Comparison of ENCODE assay signal across 21 cellular contexts in the genomic region with DNA sequence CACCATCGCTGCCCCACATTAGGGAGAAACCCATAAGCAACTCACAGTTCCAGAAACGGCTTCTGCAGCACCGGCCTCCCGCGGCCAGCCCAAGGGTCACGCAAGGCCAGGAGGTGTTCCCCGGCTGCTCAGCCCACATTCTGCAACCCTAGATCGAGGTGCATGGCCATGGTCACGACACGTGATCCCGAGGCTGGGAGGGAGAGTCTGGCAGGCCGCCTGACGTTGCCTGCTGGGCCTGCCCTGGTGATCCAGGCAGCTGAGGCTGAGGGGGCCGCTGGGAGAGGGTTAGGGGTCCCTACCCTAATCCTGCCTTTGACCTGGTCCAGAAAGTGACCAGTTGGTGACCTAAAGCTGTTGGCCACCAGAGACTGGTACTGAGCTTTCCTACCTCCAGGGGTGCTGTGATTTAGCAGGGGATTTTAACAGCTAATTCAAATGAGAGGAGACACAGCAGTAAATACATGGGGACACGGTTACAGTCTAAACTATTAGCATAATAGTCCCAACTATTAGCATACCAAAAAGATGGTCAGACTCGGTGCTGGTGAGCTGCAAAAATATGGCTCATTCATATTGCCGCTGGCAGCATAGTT.
A peak's percentile ranks its signal among the peaks of the same experiment; 100 is the strongest.
DNase-seq lines count a peak whose midpoint lies in the region; ATAC-seq, FAIRE-seq and TF ChIP-seq lines count a peak whose summit lies in the region.
"Had no signal": no experiment of that assay in that cellular context is flagged by ENCODE, and none has a peak within 500 bp of the region (broad histone marks: within the 10 kb centered on the region; RNA-seq: fewer than 3 reads in every experiment).

No MANE protein-coding gene starts in this region.

- DNase-seq in AG10803 (ENCODE audit: low read depth) (no peak), WTC11 (ENCODE audit: low spot score) (no peak), heart right ventricle (peak; percentile 54 to 65), pancreas (peak in 5 of 6 donors; percentile 38 to 82 (median 63)), HEK293T (ENCODE audit: extremely low spot score) (no peak), progenitor cell of endocrine pancreas (ENCODE audit: low spot score, unreplicated experiment) (no peak)
- no peak for DNase-seq in natural killer cell treated with Interleukin-12 subunit alpha and Interleukin-12 subunit beta and Interleukin-15 and Interleukin-18, amount 100 ng/mL, for 72 hours (ENCODE audit: low spot score)
- DNase-seq: activated naive CD4-positive, alpha-beta T cell; anterior cingulate cortex; cortex of kidney; DMS79; mesendoderm; natural killer cell; NCI-H1092 treated with DMSO at 0.1 percent for 48 hours; NCI-H2081; NCI-H524 treated with DMSO at 0.1 percent for 48 hours; SHP77; T-helper 1 cell had no signal

- CTCF ChIA-PET in WTC11 (lab: Charles Lee) (interaction anchor here (0.6 to 1.2 kb wide), 6 partner anchors 10 to 97 kb away, joined by 3 to 5 read pairs (median 3); no protein-coding TSS in a partner anchor), HEK293T (lab: Yijun Ruan, JAX) (interaction anchor here (0.6 kb wide), 1 partner anchor 9 kb away, joined by 3 read pairs; no protein-coding TSS in a partner anchor)

- intact Hi-C loops in heart right ventricle (cut with DNase I): no loop called here
- intact Hi-C loops in pancreas (cut with DNase I): no loop called here

- no peaks in the 10 kb centered on the region for H3K27me3 ChIP-seq in heart right ventricle
- H3K27me3 ChIP-seq in pancreas: no peaks in the 10 kb centered on the region

- no peak overlapping the region for H3K4me3 ChIP-seq in AG10803 (ENCODE audit: low read length)
- H3K4me3 ChIP-seq in heart right ventricle: no peak overlapping the region
- H3K4me3 ChIP-seq in pancreas: no peak overlapping the region

- no peaks in the 10 kb centered on the region for H3K36me3 Mint-ChIP-seq in WTC11
- H3K36me3 Mint-ChIP-seq in natural killer cell treated with Interleukin-12 subunit alpha and Interleukin-12 subunit beta and Interleukin-15 and Interleukin-18, amount 100 ng/mL, for 72 hours: no peaks in the 10 kb centered on the region
- H3K36me3 Mint-ChIP-seq in progenitor cell of endocrine pancreas (ENCODE audit: insufficient read depth): no peaks in the 10 kb centered on the region
- H3K36me3 Mint-ChIP-seq: natural killer cell; stimulated activated effector memory CD8-positive, alpha-beta T cell treated with anti-CD3 and anti-CD28 coated beads, Interleukin-12 subunit alpha, Interleukin-12 subunit beta, amount 100 ng/mL, for 72 hours had no signal

- H3K27ac ChIP-seq in heart right ventricle: peak overlapping the region in 3 of 10 donors; percentile 12 to 30 (median 25)
- no peak overlapping the region for H3K27ac ChIP-seq in pancreas

- 51 to 67% methylated on average over 17 of the region's 17 CpGs for WGBS in heart right ventricle, 2 donors
- 36 to 45% methylated on average over 17 of the region's 17 CpGs for WGBS in pancreas, 2 donors

- H3K9me3 ChIP-seq in heart right ventricle (no peaks in the 10 kb centered on the region), pancreas (no peaks in the 10 kb centered on the region)

- TF ChIP-seq CTCF in AG10803 (conservative IDR thresholded peaks at IDR 0.05; ENCODE audit: low read length) (peak; percentile 10; the same call in 1 of the 2 replicates), WTC11 (IDR thresholded peaks at IDR 0.05) (no peak), heart right ventricle (IDR thresholded peaks at IDR 0.05) (no peak), pancreas (IDR thresholded peaks at IDR 0.05) (no peak), progenitor cell of endocrine pancreas (IDR thresholded peaks at IDR 0.05; ENCODE audit: unreplicated experiment) (no peak)

- H3K4me1 ChIP-seq in heart right ventricle (peaks cover 13 to 77% (median 38%) of the 10 kb centered on the region in 9 donors), pancreas (peaks cover 3 to 33% (median 20%) of the 10 kb centered on the region in 3 donors)

- no peaks in the 10 kb centered on the region for H3K27me3 Mint-ChIP-seq in WTC11 (ENCODE audit: low read depth)
- H3K27me3 Mint-ChIP-seq in natural killer cell treated with Interleukin-12 subunit alpha and Interleukin-12 subunit beta and Interleukin-15 and Interleukin-18, amount 100 ng/mL, for 72 hours: peaks cover 0 to 2% of the 10 kb centered on the region in 2 donors
- peaks cover 3% of the 10 kb centered on the region for H3K27me3 Mint-ChIP-seq in progenitor cell of endocrine pancreas

- H3K36me3 ChIP-seq in heart right ventricle (no peaks in the 10 kb centered on the region), pancreas (no peaks in the 10 kb centered on the region)

- POLR2A ChIA-PET in WTC11 (lab: Charles Lee) (no interaction called here), HEK293T (lab: Yijun Ruan, JAX) (no interaction called here)

- no peak overlapping the region for H3K4me3 Mint-ChIP-seq in WTC11
- H3K4me3 Mint-ChIP-seq in natural killer cell treated with Interleukin-12 subunit alpha and Interleukin-12 subunit beta and Interleukin-15 and Interleukin-18, amount 100 ng/mL, for 72 hours: no peak overlapping the region
- no peak overlapping the region for H3K4me3 Mint-ChIP-seq in progenitor cell of endocrine pancreas (ENCODE audit: low read depth)
- H3K4me3 Mint-ChIP-seq: natural killer cell; stimulated activated effector memory CD8-positive, alpha-beta T cell treated with anti-CD3 and anti-CD28 coated beads, Interleukin-12 subunit alpha, Interleukin-12 subunit beta, amount 100 ng/mL, for 72 hours had no signal

- 0 out of 2 replicates have a peak overlapping the region, but pooled peaks have one; percentile 4 for H3K27ac Mint-ChIP-seq in WTC11
- no peak overlapping the region for H3K27ac Mint-ChIP-seq in natural killer cell treated with Interleukin-12 subunit alpha and Interleukin-12 subunit beta and Interleukin-15 and Interleukin-18, amount 100 ng/mL, for 72 hours
- H3K27ac Mint-ChIP-seq in progenitor cell of endocrine pancreas: no peak overlapping the region
- H3K27ac Mint-ChIP-seq: natural killer cell; stimulated activated effector memory CD8-positive, alpha-beta T cell treated with anti-CD3 and anti-CD28 coated beads, Interleukin-12 subunit alpha, Interleukin-12 subunit beta, amount 100 ng/mL, for 72 hours had no signal

- no peaks in the 10 kb centered on the region for H3K9me3 Mint-ChIP-seq in WTC11
- no peaks in the 10 kb centered on the region for H3K9me3 Mint-ChIP-seq in natural killer cell treated with Interleukin-12 subunit alpha and Interleukin-12 subunit beta and Interleukin-15 and Interleukin-18, amount 100 ng/mL, for 72 hours
- no peaks in the 10 kb centered on the region for H3K9me3 Mint-ChIP-seq in progenitor cell of endocrine pancreas (ENCODE audit: low read depth)
- H3K9me3 Mint-ChIP-seq: natural killer cell; stimulated activated effector memory CD8-positive, alpha-beta T cell treated with anti-CD3 and anti-CD28 coated beads, Interleukin-12 subunit alpha, Interleukin-12 subunit beta, amount 100 ng/mL, for 72 hours had no signal

- ATAC-seq in WTC11: no peak
- ATAC-seq in heart right ventricle: peak in 6 of 8 donors; percentile 4 to 45 (median 30)
- peak; percentile 12 to 59 (median 26) for ATAC-seq in pancreas
- no peak for ATAC-seq in natural killer cell treated with Interleukin-12 subunit alpha and Interleukin-12 subunit beta and Interleukin-15 and Interleukin-18, amount 100 ng/mL, for 72 hours
- ATAC-seq in GM19455 (IDR thresholded peaks at IDR 0.05; ENCODE audit: unreplicated experiment): no peak
- ATAC-seq: natural killer cell; stimulated activated effector memory CD8-positive, alpha-beta T cell treated with anti-CD3 and anti-CD28 coated beads, Interleukin-12 subunit alpha, Interleukin-12 subunit beta, amount 100 ng/mL, for 72 hours had no signal

- H3K4me1 Mint-ChIP-seq in WTC11 (peaks cover 24% of the 10 kb centered on the region), progenitor cell of endocrine pancreas (ENCODE audit: low read depth) (peaks cover 8% of the 10 kb centered on the region)
- no peaks in the 10 kb centered on the region for H3K4me1 Mint-ChIP-seq in natural killer cell treated with Interleukin-12 subunit alpha and Interleukin-12 subunit beta and Interleukin-15 and Interleukin-18, amount 100 ng/mL, for 72 hours (ENCODE audit: low read depth in 2 of 2)
- H3K4me1 Mint-ChIP-seq: natural killer cell; stimulated activated effector memory CD8-positive, alpha-beta T cell treated with anti-CD3 and anti-CD28 coated beads, Interleukin-12 subunit alpha, Interleukin-12 subunit beta, amount 100 ng/mL, for 72 hours had no signal

- no peak for FAIRE-seq in pancreas (lab: Jason Lieb, UNC)
- FAIRE-seq: endothelial cell of umbilical vein had no signal

TF ChIP-seq in WTC11, 78 proteins besides CTCF, POLR2A, EP300 and RAD21 (continues in another document):
- TF ChIP-seq, protein P1, sequence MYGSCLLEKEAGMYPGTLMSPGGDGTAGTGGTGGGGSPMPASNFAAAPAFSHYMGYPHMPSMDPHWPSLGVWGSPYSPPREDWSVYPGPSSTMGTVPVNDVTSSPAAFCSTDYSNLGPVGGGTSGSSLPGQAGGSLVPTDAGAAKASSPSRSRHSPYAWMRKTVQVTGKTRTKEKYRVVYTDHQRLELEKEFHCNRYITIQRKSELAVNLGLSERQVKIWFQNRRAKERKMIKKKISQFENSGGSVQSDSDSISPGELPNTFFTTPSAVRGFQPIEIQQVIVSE (CRISPR knock-in tag; IDR thresholded peaks at IDR 0.05; ENCODE audit: borderline replicate concordance): no peak

TF ChIP-seq in HEK293T, 16 proteins besides CTCF, POLR2A, EP300 and RAD21 (continues in another document):
- TF ChIP-seq TARDBP (IDR thresholded peaks at IDR 0.05) (no peak), ELF4 (IDR thresholded peaks at IDR 0.05) (no peak), BHLHE40 (IDR thresholded peaks at IDR 0.05; ENCODE audit: borderline replicate concordance) (no peak), CTBP1 (IDR thresholded peaks at IDR 0.05; ENCODE audit: borderline replicate concordance) (no peak), FOXA1 (IDR thresholded peaks at IDR 0.05) (no peak), ARNT (IDR thresholded peaks at IDR 0.05) (no peak), ZNF384 (IDR thresholded peaks at IDR 0.05) (no peak), FOXM1 (IDR thresholded peaks at IDR 0.05; ENCODE audit: borderline replicate concordance) (no peak), SUZ12 (IDR thresholded peaks at IDR 0.05) (no peak), NFRKB (IDR thresholded peaks at IDR 0.05) (no peak), HDGF (IDR thresholded peaks at IDR 0.05; ENCODE audit: borderline replicate concordance) (no peak), LEF1 (IDR thresholded peaks at IDR 0.05; ENCODE audit: borderline replicate concordance) (no peak), SP1 (IDR thresholded peaks at IDR 0.05) (no peak)
- TF ChIP-seq, protein P2, sequence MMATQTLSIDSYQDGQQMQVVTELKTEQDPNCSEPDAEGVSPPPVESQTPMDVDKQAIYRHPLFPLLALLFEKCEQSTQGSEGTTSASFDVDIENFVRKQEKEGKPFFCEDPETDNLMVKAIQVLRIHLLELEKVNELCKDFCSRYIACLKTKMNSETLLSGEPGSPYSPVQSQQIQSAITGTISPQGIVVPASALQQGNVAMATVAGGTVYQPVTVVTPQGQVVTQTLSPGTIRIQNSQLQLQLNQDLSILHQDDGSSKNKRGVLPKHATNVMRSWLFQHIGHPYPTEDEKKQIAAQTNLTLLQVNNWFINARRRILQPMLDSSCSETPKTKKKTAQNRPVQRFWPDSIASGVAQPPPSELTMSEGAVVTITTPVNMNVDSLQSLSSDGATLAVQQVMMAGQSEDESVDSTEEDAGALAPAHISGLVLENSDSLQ (IDR thresholded peaks at IDR 0.05): no peak

Comparison
In these comparisons a context has a peak if more than half of its experiments do, and no peak if none do; other contexts are left out.
1. DNase-seq: peak in heart right ventricle (2 of 2) and pancreas (5 of 6); none in AG10803 (single experiment), WTC11 (single experiment), natural killer cell treated with Interleukin-12 subunit alpha and Interleukin-12 subunit beta and Interleukin-15 and Interleukin-18, amount 100 ng/mL, for 72 hours (single experiment), HEK293T (single experiment) and progenitor cell of endocrine pancreas (single experiment).
2. ATAC-seq: peak in heart right ventricle (6 of 8) and pancreas (4 of 4); none in WTC11 (single experiment), natural killer cell treated with Interleukin-12 subunit alpha and Interleukin-12 subunit beta and Interleukin-15 and Interleukin-18, amount 100 ng/mL, for 72 hours (0 of 2) and GM19455 (single experiment).